In genomic region chr16:88569985-88570690, GRCh38 we compare ENCODE assay signal across 1 cellular context.
A peak's percentile ranks its signal among the peaks of the same experiment; 100 is the strongest.
TF ChIP-seq lines count a peak whose summit lies in the region.

Gene ZC3H18, plus strand, starts transcription at chr16:88570403. Its CDS starts 6,721 bp downstream, at chr16:88577124.

TF ChIP-seq in HCT116, 20 proteins besides CTCF, POLR2A, EP300 and RAD21 (continued from another document):
- peak; percentile 95 for TF ChIP-seq YY1 (IDR thresholded peaks at IDR 0.05; ENCODE audit: extremely low read depth, insufficient replicate concordance, low read depth, low read length)
- TF ChIP-seq CBX3 (IDR thresholded peaks at IDR 0.05; ENCODE audit: low read depth) = no peak
- TF ChIP-seq TCF7L2 (IDR thresholded peaks at IDR 0.05; ENCODE audit: borderline replicate concordance, extremely low read depth, insufficient read depth, insufficient read length) = peak; percentile 39
- no peak for TF ChIP-seq EZH2 (IDR thresholded peaks at IDR 0.05)
- no peak for TF ChIP-seq ATF3 (IDR thresholded peaks at IDR 0.05)
- TF ChIP-seq ZBTB33 (IDR thresholded peaks at IDR 0.05; ENCODE audit: extremely low read depth, insufficient replicate concordance, low read length) = peak; percentile 34
- no peak; the same call in 1 of the 2 replicates for TF ChIP-seq ELF1 (IDR thresholded peaks at IDR 0.05; ENCODE audit: borderline replicate concordance, low read depth)
- TF ChIP-seq ZFX (IDR thresholded peaks at IDR 0.05) = peak; percentile 95; the same call in 1 of the 2 replicates
